Comparison of ENCODE assay signal across 9 cellular contexts in the genomic region with DNA sequence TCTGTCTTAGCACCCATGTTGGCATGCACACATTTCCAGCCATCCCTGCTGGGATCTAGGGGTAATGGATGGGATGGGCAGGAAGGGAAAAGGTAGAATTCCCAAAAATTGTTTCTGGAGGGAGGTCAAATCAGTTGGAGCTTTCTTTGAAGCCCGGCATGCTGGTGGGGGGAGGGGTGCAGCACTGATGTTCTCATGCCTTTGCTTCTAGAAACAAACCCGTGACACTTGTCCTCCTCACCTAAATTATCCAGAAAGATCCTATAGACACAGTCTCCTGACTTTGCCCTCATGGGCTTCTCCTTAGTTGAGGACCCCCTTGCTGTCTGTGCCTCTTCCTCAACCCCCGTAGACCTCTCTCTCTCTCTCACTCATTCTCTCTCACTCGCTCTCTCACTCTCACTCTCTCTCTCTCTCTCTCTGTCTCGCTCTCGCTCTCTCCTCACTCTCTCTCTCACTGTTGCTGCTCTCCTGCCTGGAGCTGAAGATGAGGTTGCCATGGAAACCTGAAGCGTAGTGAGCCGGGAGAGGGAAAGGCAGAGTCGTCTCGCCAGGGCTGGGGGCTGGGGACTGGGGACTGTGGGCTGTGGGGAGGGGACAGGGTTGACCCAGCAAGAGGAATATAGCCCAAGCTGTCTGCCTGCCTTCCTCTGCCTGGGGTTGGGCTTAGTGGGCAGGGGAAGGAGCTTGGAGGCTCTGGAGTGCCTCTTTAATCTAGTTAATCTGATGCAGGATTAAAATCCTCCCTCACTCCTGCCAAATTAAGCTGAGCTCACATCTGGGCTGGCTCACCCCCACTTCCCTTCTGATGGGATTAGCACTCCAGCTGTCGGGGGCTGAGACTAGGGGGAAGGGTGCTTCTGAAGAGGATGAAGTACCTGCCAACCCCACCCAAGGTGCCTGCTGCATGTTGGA. TPM values are rescaled to one million over a fixed set of nuclear protein-coding genes. Genes with fewer than 3 reads are reported as not detected.
DNase-seq lines count a peak whose midpoint lies in the region; ATAC-seq, FAIRE-seq and TF ChIP-seq lines count a peak whose summit lies in the region.
"Had no signal": no experiment of that assay in that cellular context is flagged by ENCODE, and none has a peak within 500 bp of the region (broad histone marks: within the 10 kb centered on the region; RNA-seq: fewer than 3 reads in every experiment).

No MANE protein-coding gene starts in this region.

- no peak overlapping the region for H2BK120ac ChIP-seq in mesenchymal stem cell (ENCODE audit: low read depth, low read length)

- no peaks in the 10 kb centered on the region for H3F3A ChIP-seq in MM.1S (ENCODE audit: insufficient read depth, low read length)

- H2BK12ac ChIP-seq in mesenchymal stem cell (ENCODE audit: low read length in 2 of 2), result no peak overlapping the region

- H3K27ac ChIP-seq in cardiac muscle cell (peak overlapping the region; percentile 56), astrocyte (ENCODE audit: low read depth, low read length) (no peak overlapping the region), mesenchymal stem cell (ENCODE audit: low read length, poor library complexity, severe bottlenecking) (no peak overlapping the region), tibial nerve (peak overlapping the region in 3 of 4 donors; percentile 76 to 94 (median 90)), MM.1S (ENCODE audit: low read length) (no peak overlapping the region)

- TF ChIP-seq CTCF in cardiac muscle cell (IDR thresholded peaks at IDR 0.05; ENCODE audit: low read depth, low read length) (no peak), astrocyte (IDR thresholded peaks at IDR 0.05; ENCODE audit: insufficient read depth, low read depth, low read length) (no peak), tibial nerve (IDR thresholded peaks at IDR 0.05) (no peak), MM.1S (IDR thresholded peaks at IDR 0.05; ENCODE audit: low read length) (no peak)

- H4K8ac ChIP-seq in mesenchymal stem cell (ENCODE audit: low read length), result no peak overlapping the region

- no peaks in the 10 kb centered on the region for H3K9me2 ChIP-seq in MM.1S (replicated peaks; ENCODE audit: insufficient read depth, low read length)

- peaks cover 63% of the 10 kb centered on the region for H3K4me1 Mint-ChIP-seq in astrocyte (ENCODE audit: low read depth, unreplicated experiment)

- H3K9me3 Mint-ChIP-seq in astrocyte (ENCODE audit: unreplicated experiment), result no peaks in the 10 kb centered on the region

- no peak for FAIRE-seq in astrocyte (lab: Jason Lieb, UNC)

- intact Hi-C loops in Right ventricle myocardium inferior (cut with DNase I), result no loop called here

- peak; percentile 46 to 71 for DNase-seq in cardiac muscle cell (ENCODE audit: low read depth in 1 of 2, low spot score in 1 of 2)
- DNase-seq in Right ventricle myocardium inferior (ENCODE audit: missing footprints), result no peak
- peak; percentile 49 for DNase-seq in astrocyte (ENCODE audit: low read depth)
- DNase-seq in mesenchymal stem cell, result peak; percentile 60
- no peak for DNase-seq in tibial nerve (ENCODE audit: low spot score in 2 of 2)
- DNase-seq in MM.1S, result no peak
- no peak for DNase-seq in ureter (ENCODE audit: low spot score)
- DNase-seq: effector CD8-positive, alpha-beta T cell had no signal

- H2AFZ ChIP-seq in astrocyte (ENCODE audit: low read depth, low read length), result no peak overlapping the region
- H2AFZ ChIP-seq in mesenchymal stem cell (ENCODE audit: low read depth, low read length), result no peak overlapping the region
- H2AFZ ChIP-seq in MM.1S (ENCODE audit: low read length), result no peak overlapping the region

- TF ChIP-seq POLR2A in tibial nerve (IDR thresholded peaks at IDR 0.05), result no peak

- H3K9me3 ChIP-seq in cardiac muscle cell (ENCODE audit: low read depth), result no peaks in the 10 kb centered on the region
- H3K9me3 ChIP-seq in astrocyte (ENCODE audit: insufficient read depth, low read depth, low read length), result no peaks in the 10 kb centered on the region
- no peaks in the 10 kb centered on the region for H3K9me3 ChIP-seq in mesenchymal stem cell (ENCODE audit: control insufficient read depth, low read length)
- H3K9me3 ChIP-seq in tibial nerve, result no peaks in the 10 kb centered on the region
- H3K9me3 ChIP-seq in MM.1S (replicated peaks; ENCODE audit: insufficient read depth, low read length), result no peaks in the 10 kb centered on the region

- peak overlapping the region; percentile 66 for H3K27ac Mint-ChIP-seq in astrocyte (ENCODE audit: unreplicated experiment)

- peak overlapping the region in 1 of 2 experiments; percentile 40 for H3K23ac ChIP-seq in mesenchymal stem cell (ENCODE audit: low read length in 2 of 2)

- no peaks in the 10 kb centered on the region for H3K27me3 ChIP-seq in cardiac muscle cell
- no peaks in the 10 kb centered on the region for H3K27me3 ChIP-seq in astrocyte (ENCODE audit: insufficient read depth, low read length)
- H3K27me3 ChIP-seq in mesenchymal stem cell (ENCODE audit: control insufficient read depth in 1 of 2, insufficient read depth in 1 of 2, low read length in 2 of 2), result no peaks in the 10 kb centered on the region
- H3K27me3 ChIP-seq in tibial nerve, result no peaks in the 10 kb centered on the region
- no peaks in the 10 kb centered on the region for H3K27me3 ChIP-seq in MM.1S (replicated peaks; ENCODE audit: insufficient read depth, low read length)

- H3K9ac ChIP-seq in astrocyte (ENCODE audit: low read length) (no peak overlapping the region), mesenchymal stem cell (ENCODE audit: low read length) (no peak overlapping the region), MM.1S (ENCODE audit: low read length) (no peak overlapping the region)

- H3K36me3 Mint-ChIP-seq in astrocyte (ENCODE audit: low read depth, unreplicated experiment), result peaks cover 12% of the 10 kb centered on the region

- H4K20me1 ChIP-seq in astrocyte (ENCODE audit: insufficient read depth, low read length), result peaks cover 99% of the 10 kb centered on the region
- H4K20me1 ChIP-seq in MM.1S (ENCODE audit: insufficient read depth, low read length), result 0 out of 2 replicates have a peak, but pooled peaks cover 3% of the 10 kb centered on the region

- H2AK5ac ChIP-seq in mesenchymal stem cell (ENCODE audit: low read length, severe bottlenecking), result no peak overlapping the region

- no peaks in the 10 kb centered on the region for H3K27me3 Mint-ChIP-seq in astrocyte (ENCODE audit: low read depth, unreplicated experiment)

- H4K91ac ChIP-seq in mesenchymal stem cell (ENCODE audit: low read length), result no peak overlapping the region

- no peak overlapping the region for H3K14ac ChIP-seq in mesenchymal stem cell (ENCODE audit: low read length in 2 of 2)

- H2BK15ac ChIP-seq in mesenchymal stem cell (ENCODE audit: low read depth, poor library complexity, severe bottlenecking), result no peak overlapping the region

- ATAC-seq in Right ventricle myocardium inferior, result no peak
- ATAC-seq in HG02642 (IDR thresholded peaks at IDR 0.05; ENCODE audit: poor library complexity, unreplicated experiment), result no peak

- H3K79me2 ChIP-seq in astrocyte (ENCODE audit: insufficient read depth, low read length), result peaks cover 99% of the 10 kb centered on the region
- H3K79me2 ChIP-seq in MM.1S (ENCODE audit: low read length), result peaks cover 92% of the 10 kb centered on the region

- H3K4me1 ChIP-seq in cardiac muscle cell (ENCODE audit: low read depth) (peaks cover 32% of the 10 kb centered on the region), astrocyte (ENCODE audit: insufficient read depth, low read length) (peaks cover 47% of the 10 kb centered on the region), mesenchymal stem cell (ENCODE audit: control insufficient read depth, insufficient read depth, low read depth, low read length) (peaks cover 54% of the 10 kb centered on the region), tibial nerve (peaks cover 0 to 100% (median 70%) of the 10 kb centered on the region in 4 donors), MM.1S (ENCODE audit: low read length) (no peaks in the 10 kb centered on the region)

- H3K4ac ChIP-seq in mesenchymal stem cell (ENCODE audit: low read depth in 1 of 2, low read length in 2 of 2), result no peak overlapping the region

- no peak overlapping the region for H3K4me3 ChIP-seq in cardiac muscle cell
- H3K4me3 ChIP-seq in astrocyte (ENCODE audit: insufficient read depth, low read depth, low read length), result no peak overlapping the region
- no peak overlapping the region for H3K4me3 ChIP-seq in mesenchymal stem cell (ENCODE audit: insufficient read depth in 1 of 2, low read depth in 1 of 2, low read length in 2 of 2)
- no peak overlapping the region for H3K4me3 ChIP-seq in tibial nerve
- no peak overlapping the region for H3K4me3 ChIP-seq in MM.1S (ENCODE audit: low read length)

- no peak overlapping the region for H2BK5ac ChIP-seq in mesenchymal stem cell (ENCODE audit: low read depth, low read length, poor library complexity, severe bottlenecking)

- WGBS in mesenchymal stem cell, result 45% methylated on average over 8 of the region's 11 CpGs
- WGBS in tibial nerve, 2 donors, result 25 to 28% methylated on average over 11 of the region's 11 CpGs

- H3K18ac ChIP-seq in mesenchymal stem cell (ENCODE audit: low read depth in 1 of 2, low read length in 2 of 2), result no peak overlapping the region

- peak overlapping the region; percentile 9 for H3K4me2 ChIP-seq in astrocyte (ENCODE audit: low read length)
- H3K4me2 ChIP-seq in mesenchymal stem cell (ENCODE audit: low read length, poor library complexity, severe bottlenecking), result no peak overlapping the region
- no peak overlapping the region for H3K4me2 ChIP-seq in MM.1S (ENCODE audit: low read depth, low read length)

- H3K79me1 ChIP-seq in mesenchymal stem cell (replicated peaks; ENCODE audit: low read length, poor library complexity, severe bottlenecking), result peaks cover 2% of the 10 kb centered on the region

- TF ChIP-seq EP300 in tibial nerve (IDR thresholded peaks at IDR 0.05), result no peak

- H3K4me3 Mint-ChIP-seq in astrocyte (ENCODE audit: unreplicated experiment), result peak overlapping the region; percentile 77

- H3K36me3 ChIP-seq in cardiac muscle cell (peaks cover 2% of the 10 kb centered on the region), astrocyte (ENCODE audit: insufficient read depth, low read length) (peaks cover 29% of the 10 kb centered on the region), mesenchymal stem cell (ENCODE audit: control insufficient read depth in 1 of 2, insufficient read depth in 2 of 2, low read depth in 1 of 2, low read length in 2 of 2) (peaks cover 81 to 83% of the 10 kb centered on the region in 2 experiments), tibial nerve (peaks cover 0 to 34% (median 0%) of the 10 kb centered on the region in 3 donors), MM.1S (replicated peaks; ENCODE audit: insufficient read depth, low read length) (no peaks in the 10 kb centered on the region)

RNA-seq across cellular contexts. Expression of gene LASP1, which starts 16.1 kb away (rescaled TPM):
- 46.0 and 51.2 TPM in 2 replicates for total RNA-seq in cardiac muscle cell
- polyA plus RNA-seq in cardiac muscle cell, result 28.1 and 38.0 TPM in 2 replicates
- 38.5 TPM for total RNA-seq in Right ventricle myocardium inferior
- 395 and 421 TPM in 2 replicates for total RNA-seq in astrocyte
- polyA plus RNA-seq in mesenchymal stem cell (2013, experiment 1 of 2), result 223 TPM
- 220 TPM for polyA plus RNA-seq in mesenchymal stem cell (2013, experiment 2 of 2)
- 100 to 1,000 TPM; 110 to 165 (median 137) TPM for total RNA-seq in tibial nerve
- 126 TPM for total RNA-seq in ureter

RNA-seq across cellular contexts. Expression of gene RPL23, which starts 32.5 kb away (rescaled TPM):
- 2,451 and 2,692 TPM in 2 replicates for total RNA-seq in cardiac muscle cell
- 567 and 626 TPM in 2 replicates for polyA plus RNA-seq in cardiac muscle cell
- 897 TPM for total RNA-seq in Right ventricle myocardium inferior
- total RNA-seq in astrocyte, result 954 and 1,087 TPM in 2 replicates
- polyA plus RNA-seq in mesenchymal stem cell (2013, experiment 1 of 2), result 3,739 TPM
- polyA plus RNA-seq in mesenchymal stem cell (2013, experiment 2 of 2), result 3,716 TPM
- total RNA-seq in tibial nerve, result 1,000 to 10,000 TPM; 1,112 to 1,642 (median 1,331) TPM
- total RNA-seq in ureter, result 1,659 TPM

Comparison
In these comparisons a context has a peak if more than half of its experiments do, and no peak if none do; other contexts are left out.
1. DNase-seq: peak in cardiac muscle cell (2 of 2), astrocyte (single experiment) and mesenchymal stem cell (single experiment); none in Right ventricle myocardium inferior (single experiment), tibial nerve (0 of 2), MM.1S (single experiment) and ureter (single experiment).
2. H3K27ac ChIP-seq: peak in cardiac muscle cell (single experiment) and tibial nerve (3 of 4); none in astrocyte (single experiment), mesenchymal stem cell (single experiment) and MM.1S (single experiment).